ENCODE assay signal across 8 cellular contexts in genomic region chr12:93440043-93440835, GRCh38. TPM values are rescaled to one million over a fixed set of nuclear protein-coding genes. Genes with fewer than 3 reads are reported as not detected.
A peak's percentile ranks its signal among the peaks of the same experiment; 100 is the strongest.
DNase-seq lines count a peak whose midpoint lies in the region; ATAC-seq, FAIRE-seq and TF ChIP-seq lines count a peak whose summit lies in the region.

No MANE protein-coding gene starts in this region.

- DNase-seq in activated T-cell treated with anti-CD3 and anti-CD28 coated beads, Interleukin-2, amount 50 U/mL, for 24 hours = no peak
- no peak for DNase-seq in activated T-cell treated with anti-CD3 and anti-CD28 coated beads, Interleukin-2, amount 50 U/mL, for 1 hour
- no peak for DNase-seq in keratinocyte (ENCODE audit: low read depth, low spot score)
- no peak for DNase-seq in thoracic aorta (ENCODE audit: low spot score)
- DNase-seq in NCI-H1694 treated with DMSO at 0.1 percent for 48 hours (lab: John Stamatoyannopoulos, UW) = no peak
- DNase-seq in GF-D8 (lab: John Stamatoyannopoulos, UW) = no peak
- DNase-seq in activated effector memory CD4-positive, alpha-beta T cell treated with Interleukin-2 at 50 U/mL for 16 hours = no peak

- peaks cover 32% of the 10 kb centered on the region for H3K36me3 Mint-ChIP-seq in activated T-cell treated with anti-CD3 and anti-CD28 coated beads, Interleukin-2, amount 50 U/mL, for 24 hours (ENCODE audit: low read depth)
- no peaks in the 10 kb centered on the region for H3K36me3 Mint-ChIP-seq in activated naive CD8-positive, alpha-beta T cell

- H3K27ac Mint-ChIP-seq in activated T-cell treated with anti-CD3 and anti-CD28 coated beads, Interleukin-2, amount 50 U/mL, for 24 hours = peak overlapping the region; percentile 98
- peak overlapping the region; percentile 97 for H3K27ac Mint-ChIP-seq in activated naive CD8-positive, alpha-beta T cell

- TF ChIP-seq CTCF in keratinocyte (optimal IDR thresholded peaks at IDR 0.05 in 1 of 3, IDR thresholded peaks at IDR 0.05 in 1 of 3, conservative IDR thresholded peaks at IDR 0.05 in 1 of 3; ENCODE audit: extremely low read depth in 1 of 3, insufficient read depth in 2 of 3, low read length in 3 of 3) (no peak), thoracic aorta (IDR thresholded peaks at IDR 0.05) (no peak)

- H3K4me3 Mint-ChIP-seq in activated T-cell treated with anti-CD3 and anti-CD28 coated beads, Interleukin-2, amount 50 U/mL, for 24 hours = peak overlapping the region; percentile 95
- peak overlapping the region; percentile 96 for H3K4me3 Mint-ChIP-seq in activated naive CD8-positive, alpha-beta T cell

- H2AFZ ChIP-seq in keratinocyte (ENCODE audit: control insufficient read depth, low read length) = no peak overlapping the region

- no peaks in the 10 kb centered on the region for H3K9me3 Mint-ChIP-seq in activated T-cell treated with anti-CD3 and anti-CD28 coated beads, Interleukin-2, amount 50 U/mL, for 24 hours
- H3K9me3 Mint-ChIP-seq in activated naive CD8-positive, alpha-beta T cell (ENCODE audit: low read depth) = no peaks in the 10 kb centered on the region

- H3K4me1 ChIP-seq in keratinocyte (ENCODE audit: control insufficient read depth, extremely low read depth, insufficient read depth, low read length) = peaks cover 35% of the 10 kb centered on the region
- peaks cover 31 to 60% of the 10 kb centered on the region in 2 donors for H3K4me1 ChIP-seq in thoracic aorta (ENCODE audit: control insufficient read depth in 1 of 2, low read depth in 2 of 2)

- H3K9ac ChIP-seq in keratinocyte (ENCODE audit: control insufficient read depth, extremely low read depth, insufficient read depth, low read length) = peak overlapping the region; percentile 86

- dilution Hi-C loops in keratinocyte (cut with MboI; ENCODE audit: extremely low pct_ligation_motif_present, low sequenced_read_pairs) = no loop called here

- H3K27me3 Mint-ChIP-seq in activated T-cell treated with anti-CD3 and anti-CD28 coated beads, Interleukin-2, amount 50 U/mL, for 24 hours = no peaks in the 10 kb centered on the region
- no peaks in the 10 kb centered on the region for H3K27me3 Mint-ChIP-seq in activated naive CD8-positive, alpha-beta T cell

- FAIRE-seq in keratinocyte (lab: Jason Lieb, UNC) = no peak

- ATAC-seq in thoracic aorta (ENCODE audit: insufficient number of reproducible peaks, low FRiP score, low read depth) = no peak

- H4K20me1 ChIP-seq in keratinocyte (ENCODE audit: control insufficient read depth, extremely low read depth, insufficient read depth, low read length) = peaks cover 42% of the 10 kb centered on the region

- H3K36me3 ChIP-seq in keratinocyte (ENCODE audit: control insufficient read depth in 2 of 2, extremely low read depth in 1 of 2, insufficient read depth in 2 of 2, low read length in 2 of 2) (peaks cover 0 to 3% of the 10 kb centered on the region in 2 experiments), thoracic aorta (no peaks in the 10 kb centered on the region)

- H3K27me3 ChIP-seq in keratinocyte (ENCODE audit: control insufficient read depth, extremely low read depth, insufficient read depth, low read length) = no peaks in the 10 kb centered on the region
- H3K27me3 ChIP-seq in thoracic aorta (replicated peaks; ENCODE audit: insufficient read depth) = no peaks in the 10 kb centered on the region

- H3K4me1 Mint-ChIP-seq in activated T-cell treated with anti-CD3 and anti-CD28 coated beads, Interleukin-2, amount 50 U/mL, for 24 hours (ENCODE audit: low read depth) = peaks cover 65% of the 10 kb centered on the region
- peaks cover 61% of the 10 kb centered on the region for H3K4me1 Mint-ChIP-seq in activated naive CD8-positive, alpha-beta T cell (ENCODE audit: low read depth)

- peaks cover 65% of the 10 kb centered on the region for H3K79me2 ChIP-seq in keratinocyte (ENCODE audit: control insufficient read depth, insufficient read depth, low read length)

- H3K4me3 ChIP-seq in keratinocyte (ENCODE audit: control insufficient read depth in 2 of 3, extremely low read depth in 1 of 3, insufficient read depth in 2 of 3, low read depth in 1 of 3, low read length in 3 of 3) (peak overlapping the region; percentile 87 to 97 (median 96)), thoracic aorta (peak overlapping the region; percentile 97)

- peak overlapping the region; percentile 93 for H3K4me2 ChIP-seq in keratinocyte (ENCODE audit: control insufficient read depth, extremely low read depth, insufficient read depth, low read depth, low read length)

- H3K27ac ChIP-seq in keratinocyte (ENCODE audit: control insufficient read depth, insufficient read depth, low read length) (peak overlapping the region; percentile 87), thoracic aorta (no peak overlapping the region)

- H3K9me1 ChIP-seq in keratinocyte (ENCODE audit: control insufficient read depth, extremely low read depth, insufficient read depth, low read length) = peaks cover 2% of the 10 kb centered on the region

- H3K9me3 ChIP-seq in keratinocyte (ENCODE audit: control insufficient read depth, low read depth, low read length) (no peaks in the 10 kb centered on the region), thoracic aorta (no peaks in the 10 kb centered on the region)

RNA-seq across cellular contexts. Expression of gene UBE2N, which starts 1.5 kb away (rescaled TPM):
- 171 to 218 TPM (median 172 TPM) in 3 replicates for polyA plus RNA-seq in keratinocyte
- 87.0 TPM for polyA plus RNA-seq in keratinocyte (2011; ENCODE audit: low read depth)
- polyA plus RNA-seq in keratinocyte (2011; cell fraction: cytosol; rRNA removed) = 131 and 214 TPM in 2 replicates
- polyA plus RNA-seq in keratinocyte (2011; cell fraction: nucleus; rRNA removed) = 78.8 and 85.8 TPM in 2 replicates
- polyA plus RNA-seq in keratinocyte (2012; ENCODE audit: low replicate concordance) = 136 and 169 TPM in 2 replicates
- 36.5 to 147 TPM (median 110 TPM) in 3 replicates for polyA minus RNA-seq in keratinocyte
- polyA minus RNA-seq in keratinocyte (2011; cell fraction: cytosol; rRNA and poly(A)+ RNA removed) = 118 TPM
- 18.9 and 53.1 TPM in 2 replicates for polyA minus RNA-seq in keratinocyte (2011; cell fraction: nucleus; rRNA and poly(A)+ RNA removed)
- total RNA-seq in thoracic aorta = 10 to 100 TPM; 32.9 to 37.2 TPM

RNA-seq across cellular contexts. Expression of gene MRPL42, which starts 27.1 kb away (rescaled TPM):
- 55.3 to 110 TPM (median 72.1 TPM) in 3 replicates for polyA plus RNA-seq in keratinocyte
- 47.4 TPM for polyA plus RNA-seq in keratinocyte (2011; ENCODE audit: low read depth)
- polyA plus RNA-seq in keratinocyte (2011; cell fraction: cytosol; rRNA removed) = 67.5 and 153 TPM in 2 replicates
- polyA plus RNA-seq in keratinocyte (2011; cell fraction: nucleus; rRNA removed) = 49.5 and 60.5 TPM in 2 replicates
- 42.9 and 61.9 TPM in 2 replicates for polyA plus RNA-seq in keratinocyte (2012; ENCODE audit: low replicate concordance)
- 5.5 to 94.2 TPM (median 38.6 TPM) in 3 replicates for polyA minus RNA-seq in keratinocyte
- 21.7 TPM for polyA minus RNA-seq in keratinocyte (2011; cell fraction: cytosol; rRNA and poly(A)+ RNA removed)
- polyA minus RNA-seq in keratinocyte (2011; cell fraction: nucleus; rRNA and poly(A)+ RNA removed) = 13.0 and 28.1 TPM in 2 replicates
- 10 to 100 TPM; 25.0 to 71.2 TPM for total RNA-seq in thoracic aorta
